In genomic region chr18:48838921-48839818, GRCh38 we compare ENCODE assay signal across 8 cellular contexts.
DNase-seq lines count a peak whose midpoint lies in the region; ATAC-seq and TF ChIP-seq lines count a peak whose summit lies in the region.

No MANE protein-coding gene starts in this region.

- no peaks in the 10 kb centered on the region for H3K36me3 ChIP-seq in BLaER1 treated with 17β-estradiol and CSF1 and Interleukin-3, amounts not matched to agents 10 nM and 100 nM
- H3K36me3 ChIP-seq in MG63 (no peaks in the 10 kb centered on the region), mucosa of descending colon (ENCODE audit: low read depth) (no peaks in the 10 kb centered on the region), testis (ENCODE audit: low read depth, missing control alignments) (no peaks in the 10 kb centered on the region)

- ATAC-seq in mucosa of descending colon (no peak), HG02759 (IDR thresholded peaks at IDR 0.05; ENCODE audit: unreplicated experiment) (no peak), GM18861 (IDR thresholded peaks at IDR 0.05; ENCODE audit: unreplicated experiment) (no peak)

- H3K9me3 ChIP-seq in BLaER1 treated with 17β-estradiol and CSF1 and Interleukin-3, amounts not matched to agents 10 nM and 100 nM (replicated peaks in 1 of 11) = no peaks in the 10 kb centered on the region
- H3K9me3 ChIP-seq in MG63 (no peaks in the 10 kb centered on the region), mucosa of descending colon (no peaks in the 10 kb centered on the region), testis (no peaks in the 10 kb centered on the region)

- WGBS in testis, 2 donors = 87% methylated on average over 10 of the region's 10 CpGs

- peaks cover 100% of the 10 kb centered on the region in 10 experiments for H3K4me1 ChIP-seq in BLaER1 treated with 17β-estradiol and CSF1 and Interleukin-3, amounts not matched to agents 10 nM and 100 nM
- peaks cover 10% of the 10 kb centered on the region for H3K4me1 ChIP-seq in mucosa of descending colon (ENCODE audit: low read depth)
- H3K4me1 ChIP-seq in testis = peaks cover 20% of the 10 kb centered on the region

- DNase-seq in MG63 (peak; percentile 74), astrocyte of the hippocampus (ENCODE audit: low read depth, low spot score) (peak; percentile 82), mucosa of descending colon (peak in 2 of 3 donors; percentile 18 to 52), testis (no peak), cerebellum (ENCODE audit: low spot score) (no peak)

- no peak for TF ChIP-seq CTCF in mucosa of descending colon (IDR thresholded peaks at IDR 0.05)
- no peak for TF ChIP-seq CTCF in testis (IDR thresholded peaks at IDR 0.05)

- H3K4me2 ChIP-seq in BLaER1 treated with 17β-estradiol and CSF1 and Interleukin-3, amounts not matched to agents 10 nM and 100 nM = peak overlapping the region; percentile 73 to 100 (median 97)

- H3K4me3 ChIP-seq in BLaER1 treated with 17β-estradiol and CSF1 and Interleukin-3, amounts not matched to agents 10 nM and 100 nM = peak overlapping the region in 2 of 10 experiments; percentile 1 to 38; a peak in 2 of 20 replicates
- H3K4me3 ChIP-seq in MG63 = no peak overlapping the region
- no peak overlapping the region for H3K4me3 ChIP-seq in mucosa of descending colon
- no peak overlapping the region for H3K4me3 ChIP-seq in testis

- H3K9ac ChIP-seq in BLaER1 treated with 17β-estradiol and CSF1 and Interleukin-3, amounts not matched to agents 10 nM and 100 nM = peak overlapping the region in 10 of 11 experiments; percentile 6 to 54 (median 40); a peak in 16 of 22 replicates

- TF ChIP-seq POLR2A in testis (IDR thresholded peaks at IDR 0.05) = no peak

- H3K27ac ChIP-seq in BLaER1 treated with 17β-estradiol and CSF1 and Interleukin-3, amounts not matched to agents 10 nM and 100 nM = peak overlapping the region in 7 of 11 experiments; percentile 9 to 90 (median 49); a peak in 14 of 22 replicates
- no peak overlapping the region for H3K27ac ChIP-seq in testis

- peaks cover 0 to 11% (median 0%) of the 10 kb centered on the region in 11 experiments; a peak in 3 of 22 replicates for H4K20me1 ChIP-seq in BLaER1 treated with 17β-estradiol and CSF1 and Interleukin-3, amounts not matched to agents 10 nM and 100 nM

- no peaks in the 10 kb centered on the region for H3K27me3 ChIP-seq in BLaER1 treated with 17β-estradiol and CSF1 and Interleukin-3, amounts not matched to agents 10 nM and 100 nM
- H3K27me3 ChIP-seq in MG63 (no peaks in the 10 kb centered on the region), testis (no peaks in the 10 kb centered on the region)

- intact Hi-C loops in mucosa of descending colon (cut with DNase I, micrococcal nuclease) = no loop called here
- intact Hi-C loops in testis (cut with DNase I; ENCODE audit: low total_unique reads) = no loop called here

Comparison
In these comparisons a context has a peak if more than half of its experiments do, and no peak if none do; other contexts are left out.
1. H3K27ac ChIP-seq: peak in BLaER1 treated with 17β-estradiol and CSF1 and Interleukin-3, amounts not matched to agents 10 nM and 100 nM (7 of 11); none in testis (0 of 2).
2. DNase-seq: peak in MG63 (single experiment), astrocyte of the hippocampus (single experiment) and mucosa of descending colon (2 of 3); none in testis (single experiment) and cerebellum (single experiment).